Comparison of ENCODE assay signal across 9 cellular contexts in genomic region chr5:138754699-138755057, GRCh38. TPM values are rescaled to one million over a fixed set of nuclear protein-coding genes. Genes with fewer than 3 reads are reported as not detected.
DNase-seq lines count a peak whose midpoint lies in the region; ATAC-seq and TF ChIP-seq lines count a peak whose summit lies in the region.
"Had no signal": no experiment of that assay in that cellular context is flagged by ENCODE, and none has a peak within 500 bp of the region (broad histone marks: within the 10 kb centered on the region; RNA-seq: fewer than 3 reads in every experiment).

No MANE protein-coding gene starts in this region.

- H3K27me3 ChIP-seq in cardiac muscle cell (no peaks in the 10 kb centered on the region), body of pancreas (no peaks in the 10 kb centered on the region), upper lobe of right lung (no peaks in the 10 kb centered on the region)

- TF ChIP-seq POLR2A in body of pancreas (IDR thresholded peaks at IDR 0.05), result no peak

- H3K4me1 ChIP-seq in cardiac muscle cell (ENCODE audit: low read depth) (peaks cover 8% of the 10 kb centered on the region), body of pancreas (peaks cover 30% of the 10 kb centered on the region), upper lobe of right lung (peaks cover 19% of the 10 kb centered on the region)

- DNase-seq in cardiac muscle cell (ENCODE audit: low read depth in 1 of 2, low spot score in 1 of 2) (no peak), left cardiac atrium (no peak), body of pancreas (peak in 1 of 4 donors; percentile 15), lung microvascular endothelial cell (ENCODE audit: low read depth in 2 of 2) (peak; percentile 48 to 76), upper lobe of right lung (no peak), amniotic stem cell (lab: John Stamatoyannopoulos, UW) (no peak)
- DNase-seq in effector CD8-positive, alpha-beta T cell (lab: John Stamatoyannopoulos, UW), result no peak
- DNase-seq: DND-41 had no signal

- ATAC-seq in left cardiac atrium (no peak), body of pancreas (no peak), upper lobe of right lung (no peak), HG02885 (IDR thresholded peaks at IDR 0.05; ENCODE audit: poor library complexity, unreplicated experiment) (no peak)

- peaks cover 3% of the 10 kb centered on the region for H3K36me3 ChIP-seq in cardiac muscle cell
- H3K36me3 ChIP-seq in body of pancreas (replicated peaks in 1 of 2; ENCODE audit: insufficient read depth in 1 of 2, low read depth in 2 of 2), result peaks cover 0 to 2% of the 10 kb centered on the region in 2 donors
- peaks cover 21% of the 10 kb centered on the region for H3K36me3 ChIP-seq in upper lobe of right lung

- WGBS in body of pancreas, 2 donors, result 54 to 71% methylated on average over 14 of the region's 14 CpGs

- H3K4me3 ChIP-seq in cardiac muscle cell (peak overlapping the region; percentile 92), body of pancreas (no peak overlapping the region), upper lobe of right lung (peak overlapping the region; percentile 91)

- no peaks in the 10 kb centered on the region for H3K9me3 ChIP-seq in cardiac muscle cell (ENCODE audit: low read depth)
- H3K9me3 ChIP-seq in body of pancreas, result no peaks in the 10 kb centered on the region
- H3K9me3 ChIP-seq in upper lobe of right lung, result no peaks in the 10 kb centered on the region

- TF ChIP-seq CTCF in cardiac muscle cell (IDR thresholded peaks at IDR 0.05; ENCODE audit: low read depth, low read length) (no peak), body of pancreas (IDR thresholded peaks at IDR 0.05) (no peak), upper lobe of right lung (IDR thresholded peaks at IDR 0.05) (no peak)

- intact Hi-C loops in left cardiac atrium (cut with DNase I) (loop anchor here in 1 of 2 donors (5.0 kb wide), 1 partner anchor 177 kb away; the partner anchor contains the start of gene HSPA9), body of pancreas (cut with DNase I) (no loop called here), upper lobe of right lung (cut with DNase I) (no loop called here)

- peak overlapping the region; percentile 99 for H3K27ac ChIP-seq in cardiac muscle cell
- peak overlapping the region; percentile 2 to 100 (median 99) for H3K27ac ChIP-seq in body of pancreas
- peak overlapping the region; percentile 99 for H3K27ac ChIP-seq in upper lobe of right lung

RNA-seq across cellular contexts. Expression of gene CTNNA1, which starts 1.5 kb away (rescaled TPM):
- total RNA-seq in cardiac muscle cell (260 and 304 TPM in 2 replicates), left cardiac atrium (100 to 1,000 TPM; 259 to 314 TPM), body of pancreas (100 to 1,000 TPM; 107 to 140 TPM), lung microvascular endothelial cell (479 and 529 TPM in 2 replicates), upper lobe of right lung (362 TPM)
- polyA plus RNA-seq in cardiac muscle cell, result 145 and 171 TPM in 2 replicates

Comparison
In these comparisons a context has a peak if more than half of its experiments do, and no peak if none do; other contexts are left out.
1. DNase-seq: peak in lung microvascular endothelial cell (2 of 2); none in cardiac muscle cell (0 of 2), left cardiac atrium (single experiment), upper lobe of right lung (single experiment), effector CD8-positive, alpha-beta T cell (single experiment) and amniotic stem cell (single experiment).
2. H3K4me3 ChIP-seq: peak in cardiac muscle cell (single experiment) and upper lobe of right lung (single experiment); none in body of pancreas (0 of 2).
3. Peak in every context shown above with its lines, with median percentiles within 50 percentile points of each other: H3K27ac ChIP-seq.